8 cellular contexts compared by ENCODE assay signal in genomic region chr12:92144631-92145480, GRCh38. TPM values are rescaled to one million over a fixed set of nuclear protein-coding genes. Genes with fewer than 3 reads are reported as not detected.
DNase-seq lines count a peak whose midpoint lies in the region; ATAC-seq and TF ChIP-seq lines count a peak whose summit lies in the region.

No MANE protein-coding gene starts in this region.

- peaks cover 25% of the 10 kb centered on the region for H3K4me1 Mint-ChIP-seq in activated naive CD4-positive, alpha-beta T cell treated with anti-CD3 and anti-CD28 coated beads, Interleukin-2, amount 10 ng/mL, durations not matched to agents 7 days and 5 days
- H3K4me1 Mint-ChIP-seq in type B pancreatic cell (ENCODE audit: unreplicated experiment): peaks cover 28% of the 10 kb centered on the region

- TF ChIP-seq CTCF in GM12875 (IDR thresholded peaks at IDR 0.05; ENCODE audit: borderline replicate concordance, insufficient read depth, low read depth, low read length): 0 out of 2 replicates have a peak, but pooled peaks have one; percentile 3
- TF ChIP-seq CTCF in cardiac muscle cell (IDR thresholded peaks at IDR 0.05; ENCODE audit: low read depth, low read length): no peak
- no peak for TF ChIP-seq CTCF in type B pancreatic cell (conservative IDR thresholded peaks at IDR 0.05)

- H3K4me3 Mint-ChIP-seq in activated naive CD4-positive, alpha-beta T cell treated with anti-CD3 and anti-CD28 coated beads, Interleukin-2, amount 10 ng/mL, durations not matched to agents 7 days and 5 days: peak overlapping the region; percentile 100
- H3K4me3 Mint-ChIP-seq in type B pancreatic cell: peak overlapping the region; percentile 97

- H3K27me3 ChIP-seq in cardiac muscle cell: no peaks in the 10 kb centered on the region

- peak overlapping the region; percentile 99 for H3K27ac ChIP-seq in cardiac muscle cell

- H3K4me3 ChIP-seq in GM12875 (ENCODE audit: low read depth, low read length) (peak overlapping the region; percentile 98), cardiac muscle cell (peak overlapping the region; percentile 99)

- no peaks in the 10 kb centered on the region for H3K9me3 Mint-ChIP-seq in activated naive CD4-positive, alpha-beta T cell treated with anti-CD3 and anti-CD28 coated beads, Interleukin-2, amount 10 ng/mL, durations not matched to agents 7 days and 5 days
- H3K9me3 Mint-ChIP-seq in type B pancreatic cell: no peaks in the 10 kb centered on the region

- peak in 44 of 76 experiments; percentile 3 to 54 (median 28) for DNase-seq in HUDEP-2 (lab: John Stamatoyannopoulos, UW; ENCODE audit: unreplicated experiment in 76 of 76)
- DNase-seq in activated naive CD4-positive, alpha-beta T cell treated with anti-CD3 and anti-CD28 coated beads, Interleukin-2, amount 10 ng/mL, durations not matched to agents 7 days and 5 days: peak; percentile 61
- DNase-seq in cardiac muscle cell (ENCODE audit: low read depth in 1 of 2, low spot score in 1 of 2): peak; percentile 51 to 52
- peak; percentile 61 for DNase-seq in pons (ENCODE audit: low spot score)
- DNase-seq in type B pancreatic cell (ENCODE audit: extremely low spot score, unreplicated experiment): peak; percentile 77

- H3K36me3 ChIP-seq in cardiac muscle cell: peaks cover 17% of the 10 kb centered on the region

- TF ChIP-seq POLR2A in Raji (IDR thresholded peaks at IDR 0.05; ENCODE audit: insufficient read depth, low read depth, low read length): 0 out of 2 replicates have a peak, but pooled peaks have one; percentile 2

- no peaks in the 10 kb centered on the region for H3K9me3 ChIP-seq in cardiac muscle cell (ENCODE audit: low read depth)

- CTCF ChIA-PET in activated naive CD4-positive, alpha-beta T cell treated with anti-CD3 and anti-CD28 coated beads, Interleukin-2, amount 10 ng/mL, durations not matched to agents 7 days and 5 days (lab: Charles Lee): interaction anchor here (0.7 to 3.4 kb wide), 24 partner anchors 8 to 763 kb away, joined by 3 to 29 read pairs (median 4); no protein-coding TSS in a partner anchor

- ATAC-seq in GM21423 (IDR thresholded peaks at IDR 0.05; ENCODE audit: unreplicated experiment): no peak

- H3K36me3 Mint-ChIP-seq in activated naive CD4-positive, alpha-beta T cell treated with anti-CD3 and anti-CD28 coated beads, Interleukin-2, amount 10 ng/mL, durations not matched to agents 7 days and 5 days: peaks cover 76% of the 10 kb centered on the region
- peaks cover 45% of the 10 kb centered on the region for H3K36me3 Mint-ChIP-seq in type B pancreatic cell

- H3K4me1 ChIP-seq in cardiac muscle cell (ENCODE audit: low read depth): peaks cover 6% of the 10 kb centered on the region

- peak overlapping the region; percentile 100 for H3K27ac Mint-ChIP-seq in activated naive CD4-positive, alpha-beta T cell treated with anti-CD3 and anti-CD28 coated beads, Interleukin-2, amount 10 ng/mL, durations not matched to agents 7 days and 5 days
- peak overlapping the region; percentile 97 for H3K27ac Mint-ChIP-seq in type B pancreatic cell

- peaks cover 8% of the 10 kb centered on the region for H3K27me3 Mint-ChIP-seq in activated naive CD4-positive, alpha-beta T cell treated with anti-CD3 and anti-CD28 coated beads, Interleukin-2, amount 10 ng/mL, durations not matched to agents 7 days and 5 days
- no peaks in the 10 kb centered on the region for H3K27me3 Mint-ChIP-seq in type B pancreatic cell

RNA-seq across cellular contexts. Expression of gene BTG1, which starts 0.8 kb away (rescaled TPM):
- total RNA-seq in cardiac muscle cell (46.4 and 61.2 TPM in 2 replicates), type B pancreatic cell (ENCODE audit: low replicate concordance) (111 and 116 TPM in 2 replicates)
- polyA plus RNA-seq in cardiac muscle cell: 219 and 277 TPM in 2 replicates
